Comparison of ENCODE assay signal across 1 cellular context in genomic region chr12:72281145-72281544, GRCh38.
TF ChIP-seq lines count a peak whose summit lies in the region.

No MANE protein-coding gene starts in this region.

TF ChIP-seq in GM23338, 12 proteins besides CTCF, POLR2A, EP300 and RAD21 (continued from another document):
- TF ChIP-seq ZNF462 (CRISPR knock-in tag; IDR thresholded peaks at IDR 0.05) (no peak), EZH2phosphoT487 (IDR thresholded peaks at IDR 0.05; ENCODE audit: unreplicated experiment) (no peak), STAT1 (IDR thresholded peaks at IDR 0.05; ENCODE audit: unreplicated experiment) (no peak), NANOG (IDR thresholded peaks at IDR 0.05; ENCODE audit: borderline replicate concordance) (no peak), ZNF331 (CRISPR knock-in tag; IDR thresholded peaks at IDR 0.05; ENCODE audit: low read depth) (no peak), REST (IDR thresholded peaks at IDR 0.05; ENCODE audit: unreplicated experiment) (no peak)
